Comparison of ENCODE assay signal across 1 cellular context in genomic region chr15:60476713-60477112, GRCh38.
TF ChIP-seq lines count a peak whose summit lies in the region.

No MANE protein-coding gene starts in this region.

TF ChIP-seq in GM12878, 131 proteins besides CTCF, POLR2A, EP300 and RAD21 (continued from another document):
- no peak for TF ChIP-seq ZBTB11 (CRISPR knock-in tag; IDR thresholded peaks at IDR 0.05)
- TF ChIP-seq USF2 (IDR thresholded peaks at IDR 0.05; ENCODE audit: borderline replicate concordance, low read depth, low read length) = no peak
- TF ChIP-seq HDAC6 (IDR thresholded peaks at IDR 0.05; ENCODE audit: unreplicated experiment) = no peak
- TF ChIP-seq SKIL (IDR thresholded peaks at IDR 0.05; ENCODE audit: low read depth, poor library complexity, severe bottlenecking) = no peak
- no peak for TF ChIP-seq PBX3 (IDR thresholded peaks at IDR 0.05; ENCODE audit: insufficient replicate concordance, low read depth, low read length)
- TF ChIP-seq RFX5 (IDR thresholded peaks at IDR 0.05; ENCODE audit: low read depth, low read length) = no peak
- TF ChIP-seq HDGF (IDR thresholded peaks at IDR 0.05) = no peak
- TF ChIP-seq IKZF2 (IDR thresholded peaks at IDR 0.05) = no peak
- no peak for TF ChIP-seq RUNX3 (IDR thresholded peaks at IDR 0.05; ENCODE audit: low read length)
- no peak for TF ChIP-seq ZNF217 (IDR thresholded peaks at IDR 0.05)
- no peak for TF ChIP-seq NRF1 (conservative IDR thresholded peaks at IDR 0.05; ENCODE audit: low read depth, low read length)
- no peak for TF ChIP-seq NKRF (conservative IDR thresholded peaks at IDR 0.05)
- no peak for TF ChIP-seq EED (IDR thresholded peaks at IDR 0.05; ENCODE audit: low read depth)
TF ChIP-seq in GM12878: peak in this region for 0.
